In the genomic region with DNA sequence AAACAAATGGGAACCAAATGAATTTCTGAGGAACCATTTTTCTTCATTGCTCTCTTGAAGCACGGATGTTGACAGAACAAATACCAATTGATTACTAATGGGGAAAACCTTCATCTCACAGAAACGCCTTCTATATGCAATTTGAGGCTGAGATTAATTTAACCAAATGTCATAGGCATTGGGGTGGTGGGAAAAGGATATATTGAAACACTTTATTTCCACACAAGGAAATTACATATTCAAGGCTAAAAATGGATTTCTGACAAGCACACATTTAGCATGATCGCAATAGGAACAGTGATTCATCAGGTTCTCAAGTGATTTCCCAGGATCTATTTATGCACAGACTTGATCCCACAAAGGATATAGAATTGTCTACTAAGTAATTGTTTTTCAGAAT, we compare ENCODE assay signal across 23 cellular contexts.
"Had no signal": no experiment of that assay in that cellular context is flagged by ENCODE, and none has a peak within 500 bp of the region (broad histone marks: within the 10 kb centered on the region; RNA-seq: fewer than 3 reads in every experiment).

No MANE protein-coding gene starts in this region.

- H3K27me3 Mint-ChIP-seq: stimulated activated naive CD8-positive, alpha-beta T cell treated with anti-CD3 and anti-CD28 coated beads, Interleukin-15, Interleukin-2, amounts not matched to agents 100 ng/mL and 50 ng/mL, for 24 hours had no signal

- FAIRE-seq: kidney, small intestine had no signal

- H3K27me3 ChIP-seq: ascending aorta, cardiac muscle cell had no signal

- H3K27ac Mint-ChIP-seq: activated T-cell treated with anti-CD3 and anti-CD28 coated beads, Interleukin-2, amount 50 U/mL, for 72 hours; endodermal cell; stimulated activated naive CD8-positive, alpha-beta T cell treated with anti-CD3 and anti-CD28 coated beads, Interleukin-15, Interleukin-2, amounts not matched to agents 100 ng/mL and 50 ng/mL, for 24 hours; T-helper 1 cell treated with Interleukin-12 subunit alpha and Interleukin-12 subunit beta and Interleukin-4 antibody, amounts not matched to agents 30 μg/mL and 1 μg/mL, for 36 hours; type B pancreatic cell had no signal

- DNase-seq: activated CD8-positive, alpha-beta memory T cell treated with anti-CD3 and anti-CD28 coated beads for 24 hours; activated CD8-positive, alpha-beta memory T cell treated with anti-CD3 and anti-CD28 coated beads, Interleukin-2, amount 50 U/mL, for 48 hours; activated effector memory CD4-positive, alpha-beta T cell treated with anti-CD3 and anti-CD28 coated beads, Interleukin-2, amount 50 U/mL, for 16 hours; activated naive CD4-positive, alpha-beta T cell treated with anti-CD3 and anti-CD28 coated beads, Interleukin-2, amount 50 U/mL, for 16 hours; activated T-cell treated with anti-CD3 and anti-CD28 coated beads, Interleukin-2, amount 50 U/mL, for 72 hours; endodermal cell; hypothalamus; kidney; midbrain; occipital lobe; right cardiac atrium; small intestine; stimulated activated CD4-positive, alpha-beta T cell treated with anti-CD3 and anti-CD28 coated beads, Interleukin-15, amount 100 ng/mL, for 24 hours; stimulated activated CD4-positive, alpha-beta T cell treated with anti-CD3 and anti-CD28 coated beads, Interleukin-2, amount 100 ng/mL, for 48 hours had no signal

- H3K4me3 Mint-ChIP-seq: activated T-cell treated with anti-CD3 and anti-CD28 coated beads, Interleukin-2, amount 50 U/mL, for 72 hours; endodermal cell; stimulated activated naive CD8-positive, alpha-beta T cell treated with anti-CD3 and anti-CD28 coated beads, Interleukin-15, Interleukin-2, amounts not matched to agents 100 ng/mL and 50 ng/mL, for 24 hours; T-helper 1 cell treated with Interleukin-12 subunit alpha and Interleukin-12 subunit beta and Interleukin-4 antibody, amounts not matched to agents 30 μg/mL and 1 μg/mL, for 36 hours; type B pancreatic cell had no signal

- H3K36me3 ChIP-seq: cardiac muscle cell, prostate gland had no signal

- H3K27ac ChIP-seq: cardiac muscle cell, prostate gland had no signal

- H3K9me3 Mint-ChIP-seq: activated T-cell treated with anti-CD3 and anti-CD28 coated beads, Interleukin-2, amount 50 U/mL, for 72 hours; endodermal cell; T-helper 1 cell treated with Interleukin-12 subunit alpha and Interleukin-12 subunit beta and Interleukin-4 antibody, amounts not matched to agents 30 μg/mL and 1 μg/mL, for 36 hours; type B pancreatic cell had no signal

- H3K4me1 ChIP-seq: prostate gland had no signal

- ATAC-seq: activated CD4-positive, CD25-positive, alpha-beta regulatory T cell treated with anti-CD3 and anti-CD28 coated beads, Interleukin-2, amount 50 U/mL, for 24 hours; activated T-cell treated with anti-CD3 and anti-CD28 coated beads, Interleukin-2, amount 50 U/mL, for 72 hours; left lobe of liver; right cardiac atrium had no signal

- H3K4me3 ChIP-seq: ascending aorta, cardiac muscle cell, lung, prostate gland had no signal

- H3K9me3 ChIP-seq: ascending aorta, prostate gland had no signal
